In the genomic region with DNA sequence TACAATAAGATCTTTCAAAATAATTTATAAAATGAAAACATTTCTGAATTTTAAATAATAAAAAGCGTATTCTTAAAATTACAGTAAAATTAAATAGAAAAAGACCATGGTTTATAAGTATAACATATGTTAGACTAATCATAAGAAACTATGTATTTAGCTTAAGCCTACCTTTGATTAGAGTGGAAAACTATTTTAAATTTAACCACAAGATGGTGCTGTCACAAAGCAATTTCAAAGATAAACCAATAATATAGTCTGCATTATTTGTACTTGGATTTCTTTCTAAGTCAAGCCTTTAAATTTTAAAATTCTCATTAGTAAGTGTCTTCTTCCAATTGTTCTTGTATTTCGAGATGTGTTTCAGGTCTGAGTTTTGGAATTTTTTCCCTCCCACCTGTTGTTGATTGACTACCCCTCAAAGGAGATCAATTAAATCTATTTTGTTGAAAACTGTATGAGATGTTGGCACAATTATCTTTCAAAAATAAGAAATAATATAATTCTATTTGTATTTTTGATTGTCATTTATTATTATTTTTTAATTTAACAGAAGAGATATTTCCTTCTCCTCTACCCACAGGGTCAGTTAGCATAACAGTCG, we compare ENCODE assay signal across 8 cellular contexts.
A peak's percentile ranks its signal among the peaks of the same experiment; 100 is the strongest.
DNase-seq lines count a peak whose midpoint lies in the region; ATAC-seq and TF ChIP-seq lines count a peak whose summit lies in the region.

No MANE protein-coding gene starts in this region.

- H3K4me3 ChIP-seq in KMS-11 (IDR thresholded peaks at IDR 0.05; ENCODE audit: insufficient read depth, low read depth, low read length) (no peak overlapping the region), SU-DHL-6 (ENCODE audit: insufficient read depth, low read length, poor library complexity, severe bottlenecking) (no peak overlapping the region), uterus (no peak overlapping the region)

- no peaks in the 10 kb centered on the region for H3K9me2 ChIP-seq in SU-DHL-6 (replicated peaks; ENCODE audit: insufficient read depth, low read length)

- H3K4me2 ChIP-seq in KMS-11 = no peak overlapping the region
- H3K4me2 ChIP-seq in SU-DHL-6 (ENCODE audit: low read depth, low read length, poor library complexity, severe bottlenecking) = no peak overlapping the region

- H3K79me2 ChIP-seq in KMS-11 (ENCODE audit: insufficient read depth, low read depth) = no peaks in the 10 kb centered on the region
- H3K79me2 ChIP-seq in SU-DHL-6 (ENCODE audit: insufficient read depth, low read length) = no peaks in the 10 kb centered on the region

- ATAC-seq in GM18517 (IDR thresholded peaks at IDR 0.05; ENCODE audit: unreplicated experiment) = peak; percentile 51
- no peak for ATAC-seq in HG03442 (IDR thresholded peaks at IDR 0.05; ENCODE audit: unreplicated experiment)

- H3K27me3 ChIP-seq in KMS-11 (ENCODE audit: insufficient read depth, low read depth) (no peaks in the 10 kb centered on the region), SU-DHL-6 (ENCODE audit: low read length) (no peaks in the 10 kb centered on the region), uterus (no peaks in the 10 kb centered on the region)

- 0 out of 2 replicates have a peak, but pooled peaks cover 5% of the 10 kb centered on the region for H3K36me3 ChIP-seq in KMS-11 (ENCODE audit: insufficient read depth)
- H3K36me3 ChIP-seq in SU-DHL-6 (ENCODE audit: low read length) = no peaks in the 10 kb centered on the region
- no peaks in the 10 kb centered on the region for H3K36me3 ChIP-seq in uterus

- H2AFZ ChIP-seq in KMS-11 (ENCODE audit: low read depth) (no peak overlapping the region), SU-DHL-6 (ENCODE audit: low read depth, low read length, severe bottlenecking) (no peak overlapping the region)

- no peak for TF ChIP-seq POLR2A in uterus (IDR thresholded peaks at IDR 0.05)

- peak; percentile 44 for TF ChIP-seq CTCF in AG09319 (IDR thresholded peaks at IDR 0.05; ENCODE audit: low read depth, low read length)
- TF ChIP-seq CTCF in KMS-11 (conservative IDR thresholded peaks at IDR 0.05; ENCODE audit: low read depth, low read length) = peak; percentile 82
- TF ChIP-seq CTCF in SU-DHL-6 (IDR thresholded peaks at IDR 0.05; ENCODE audit: insufficient read depth, low read length, poor library complexity, severe bottlenecking) = peak; percentile 12
- peak; percentile 10 to 45 (median 27) for TF ChIP-seq CTCF in uterus (IDR thresholded peaks at IDR 0.05)

- H3F3A ChIP-seq in SU-DHL-6 (ENCODE audit: insufficient read depth) = no peaks in the 10 kb centered on the region

- H3K9me3 ChIP-seq in SU-DHL-6 (ENCODE audit: insufficient read depth, low read length) (no peaks in the 10 kb centered on the region), uterus (no peaks in the 10 kb centered on the region)

- H3K27ac ChIP-seq in KMS-11 = no peak overlapping the region
- no peak overlapping the region for H3K27ac ChIP-seq in SU-DHL-6 (ENCODE audit: low read depth, low read length)
- no peak overlapping the region for H3K27ac ChIP-seq in uterus

- H4K20me1 ChIP-seq in KMS-11 (ENCODE audit: insufficient read depth) (no peaks in the 10 kb centered on the region), SU-DHL-6 (ENCODE audit: low read depth, low read length) (no peaks in the 10 kb centered on the region)

- DNase-seq in AG09319 (ENCODE audit: extremely low read depth, low read depth) (peak; percentile 4), glomerular endothelial cell (ENCODE audit: extremely low read depth, low read depth, low spot score) (peak; percentile 37), uterus (no peak)
- DNase-seq in effector CD4-positive, alpha-beta T cell = no peak

- no peaks in the 10 kb centered on the region for H3K4me1 ChIP-seq in KMS-11 (ENCODE audit: low read depth, poor library complexity, severe bottlenecking)
- no peaks in the 10 kb centered on the region for H3K4me1 ChIP-seq in uterus

- H3K9ac ChIP-seq in KMS-11 (no peak overlapping the region), SU-DHL-6 (ENCODE audit: low read length) (no peak overlapping the region)

- intact Hi-C loops in uterus (cut with DNase I; ENCODE audit: low total_unique reads) = no loop called here

Comparison
In these comparisons a context has a peak if more than half of its experiments do, and no peak if none do; other contexts are left out.
1. DNase-seq: peak in AG09319 (single experiment) and glomerular endothelial cell (single experiment); none in uterus (0 of 2) and effector CD4-positive, alpha-beta T cell (single experiment).
2. CTCF ChIP-seq: peak in every context shown above with its lines; median percentile 82 in KMS-11; 44 in AG09319; 27 in uterus; 12 in SU-DHL-6.